ENCODE assay signal across 10 cellular contexts in the genomic region with DNA sequence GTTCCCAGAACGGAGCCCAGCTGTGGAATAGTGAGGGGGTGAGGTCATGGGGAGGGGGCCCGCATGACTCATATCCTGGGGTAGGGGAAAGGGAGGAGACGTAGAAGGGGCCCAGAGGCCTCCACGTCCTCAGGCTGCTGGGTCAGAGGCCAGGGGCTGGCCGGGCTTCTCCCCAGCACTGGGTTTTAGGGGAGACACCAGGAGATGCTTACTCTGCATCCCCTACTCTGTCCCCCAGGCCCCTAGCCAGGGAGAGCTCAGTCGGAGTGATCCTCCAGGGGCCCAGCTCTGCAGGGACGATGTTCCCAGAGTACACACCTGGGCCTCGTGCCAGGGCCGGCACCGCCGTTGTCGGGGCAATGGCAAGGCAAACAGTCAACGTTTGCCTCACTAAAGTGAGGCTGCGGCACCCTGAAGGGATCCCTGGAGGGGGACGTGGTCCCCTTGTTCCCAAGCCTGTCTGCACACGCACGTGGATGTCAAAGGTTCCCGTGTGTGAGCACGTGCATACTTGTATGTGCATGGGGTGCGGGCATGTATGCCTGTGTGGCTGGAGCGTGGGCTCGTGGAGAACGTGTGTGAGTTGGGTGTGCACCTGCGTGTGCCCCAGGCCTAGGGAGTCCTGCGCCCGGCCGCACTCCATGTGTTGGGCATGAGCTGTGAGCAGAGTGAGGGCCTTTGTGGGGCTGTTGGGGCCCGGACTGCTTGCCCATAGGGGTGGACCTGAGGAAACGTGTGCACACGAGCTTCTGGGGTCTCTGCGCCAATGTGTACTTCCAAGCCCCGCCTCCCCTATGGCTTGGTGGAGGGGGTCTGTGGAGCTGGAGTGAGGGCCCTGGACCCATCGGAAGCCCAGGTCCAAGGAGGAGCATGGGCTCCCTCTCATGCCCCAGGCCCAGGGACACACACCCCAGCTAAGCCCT. TPM values are rescaled to one million over a fixed set of nuclear protein-coding genes. Genes with fewer than 3 reads are reported as not detected.
DNase-seq lines count a peak whose midpoint lies in the region; ATAC-seq lines count a peak whose summit lies in the region.
"Had no signal": no experiment of that assay in that cellular context is flagged by ENCODE, and none has a peak within 500 bp of the region (broad histone marks: within the 10 kb centered on the region; RNA-seq: fewer than 3 reads in every experiment).

No MANE protein-coding gene starts in this region.

- no peak for ATAC-seq in GM19023 (IDR thresholded peaks at IDR 0.05; ENCODE audit: unreplicated experiment)

- H3K27ac ChIP-seq in ACC112 (ENCODE audit: low read depth, low read length): peak overlapping the region; percentile 82

- no peaks in the 10 kb centered on the region for H3K79me2 ChIP-seq in ACC112 (ENCODE audit: control insufficient read depth, insufficient read depth, low read length, unreplicated experiment)

- H3K36me3 ChIP-seq in ACC112 (ENCODE audit: insufficient read depth, low read length): no peaks in the 10 kb centered on the region
- H3K36me3 ChIP-seq: HAP-1 had no signal

- H3K4me1 Mint-ChIP-seq in immature natural killer cell: peaks cover 14 to 53% of the 10 kb centered on the region in 2 donors

- DNase-seq in NCI-H345 treated with DMSO at 0.1 percent for 48 hours (lab: John Stamatoyannopoulos, UW; ENCODE audit: unreplicated experiment): peak; percentile 35
- DNase-seq in immature natural killer cell: no peak
- DNase-seq in stimulated activated CD4-positive, alpha-beta T cell treated with anti-CD3 and anti-CD28 coated beads, Interleukin-1b, Interleukin-23, amount 100 ng/mL, for 48 hours: no peak
- DNase-seq in T-helper 9 cell: no peak
- DNase-seq: activated CD4-positive, alpha-beta T cell treated with anti-CD3 and anti-CD28 coated beads, Interleukin-2, amount 50 U/mL, for 48 hours; DMS79; NCI-H2029 had no signal

- no peaks in the 10 kb centered on the region for H3K9me3 Mint-ChIP-seq in immature natural killer cell

- H3K27me3 ChIP-seq in ACC112 (ENCODE audit: insufficient read depth, low read length): no peaks in the 10 kb centered on the region

- H3K27ac Mint-ChIP-seq in immature natural killer cell: peak overlapping the region in 4 of 6 donors; percentile 34 to 74 (median 48)

- H3K4me3 Mint-ChIP-seq in immature natural killer cell: no peak overlapping the region

- H2AFZ ChIP-seq in ACC112 (ENCODE audit: low read length, unreplicated experiment): no peak overlapping the region

- peaks cover 0 to 3% (median 1%) of the 10 kb centered on the region in 3 donors for H3K27me3 Mint-ChIP-seq in immature natural killer cell (ENCODE audit: low read depth in 3 of 3)

- H3K36me3 Mint-ChIP-seq in immature natural killer cell: no peaks in the 10 kb centered on the region

- 0 out of 2 replicates have a peak overlapping the region, but pooled peaks have one; percentile 67 for H3K4me3 ChIP-seq in ACC112 (ENCODE audit: low read depth, low read length)
- H3K4me3 ChIP-seq: HAP-1 had no signal

- peaks cover 39% of the 10 kb centered on the region for H3K4me1 ChIP-seq in ACC112 (ENCODE audit: control insufficient read depth, insufficient read depth, low read length, unreplicated experiment)
- H3K4me1 ChIP-seq: HAP-1 had no signal

RNA-seq across cellular contexts. Expression of a gene that starts 14.2 kb away (rescaled TPM):
- polyA plus RNA-seq in immature natural killer cell: under 1 TPM in 1 of 3 donors, not detected in 2; 0.35 TPM

RNA-seq across cellular contexts. Expression of a gene that starts 24.6 kb away (rescaled TPM):
- polyA plus RNA-seq in immature natural killer cell: 100 to 1,000 TPM; 437 to 767 (median 593) TPM

RNA-seq across cellular contexts. Expression of a gene that starts 38.7 kb away (rescaled TPM):
- polyA plus RNA-seq in immature natural killer cell: 1 to 10 TPM in 1 of 3 donors, under 1 TPM in 1, not detected in 1; 0.54 to 2.0 TPM

RNA-seq across cellular contexts. Expression of a gene that starts 42.0 kb away (rescaled TPM):
- not detected for polyA plus RNA-seq in immature natural killer cell

RNA-seq across cellular contexts. Expression of a gene that starts 42.7 kb away (rescaled TPM):
- not detected for polyA plus RNA-seq in immature natural killer cell
